Comparison of ENCODE assay signal across 21 cellular contexts in the genomic region with DNA sequence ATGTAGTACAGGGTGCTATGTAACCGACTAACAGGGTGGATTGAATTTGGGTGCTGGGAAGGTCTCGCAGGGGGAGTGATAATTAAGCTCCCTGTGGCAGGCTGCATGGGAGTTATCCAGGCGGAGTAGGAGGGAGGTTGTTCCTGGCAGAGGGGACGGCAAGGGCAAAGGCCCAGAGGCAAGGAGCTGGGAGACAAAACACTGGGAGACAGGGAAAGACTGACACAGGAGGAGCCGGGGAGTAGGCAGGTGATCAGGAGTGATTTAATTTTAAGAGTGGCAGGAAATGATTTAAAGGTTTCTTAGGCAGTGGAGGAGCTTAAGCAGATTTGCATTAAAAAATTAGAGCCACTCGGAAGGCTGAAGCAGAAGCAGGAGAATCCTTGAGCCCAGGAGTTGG. TPM values are rescaled to one million over a fixed set of nuclear protein-coding genes. Genes with fewer than 3 reads are reported as not detected.
A peak's percentile ranks its signal among the peaks of the same experiment; 100 is the strongest.
DNase-seq lines count a peak whose midpoint lies in the region; FAIRE-seq and TF ChIP-seq lines count a peak whose summit lies in the region.
"Had no signal": no experiment of that assay in that cellular context is flagged by ENCODE, and none has a peak within 500 bp of the region (broad histone marks: within the 10 kb centered on the region; RNA-seq: fewer than 3 reads in every experiment).

No MANE protein-coding gene starts in this region.

- no peak overlapping the region for H3K9ac ChIP-seq in endodermal cell (ENCODE audit: extremely low read depth, low read length, poor library complexity, severe bottlenecking)

- H3K36me3 Mint-ChIP-seq in endodermal cell (ENCODE audit: low read depth) (no peaks in the 10 kb centered on the region), nephron (ENCODE audit: low read depth) (no peaks in the 10 kb centered on the region)

- peaks cover 11% of the 10 kb centered on the region for H3K9me3 ChIP-seq in endodermal cell (ENCODE audit: control insufficient read depth, low read length)
- H3K9me3 ChIP-seq: suprapubic skin had no signal

- H3K4me3 ChIP-seq in endodermal cell (ENCODE audit: low read length): no peak overlapping the region
- H3K4me3 ChIP-seq: GM12878, suprapubic skin had no signal

- H3K9me3 Mint-ChIP-seq in endodermal cell (peaks cover 10% of the 10 kb centered on the region), nephron (peaks cover 6% of the 10 kb centered on the region)
- H3K9me3 Mint-ChIP-seq: neural crest cell had no signal

- H3K27ac Mint-ChIP-seq in endodermal cell: no peak overlapping the region
- no peak overlapping the region for H3K27ac Mint-ChIP-seq in nephron
- H3K27ac Mint-ChIP-seq: activated T-helper 1 cell treated with anti-CD3 and anti-CD28 coated beads, Interleukin-12 subunit alpha, Interleukin-12 subunit beta, Interleukin-2, Interleukin-4 antibody, amounts not matched to agents 30 ng/mL and 10 ng/mL and 1 ng/mL, durations not matched to agents 14 hours and 24 hours and 36 hours; progenitor cell of endocrine pancreas had no signal

- no peak for FAIRE-seq in RCC 7860 (lab: Jason Lieb, UNC)
- FAIRE-seq: GM12878 had no signal

- TF ChIP-seq CTCF in endodermal cell (conservative IDR thresholded peaks at IDR 0.05) (no peak), nephron (IDR thresholded peaks at IDR 0.05; ENCODE audit: unreplicated experiment in 3 of 3) (no peak), GM13976 (IDR thresholded peaks at IDR 0.05; ENCODE audit: borderline replicate concordance, control extremely low read depth, extremely low read depth, insufficient read depth, missing control alignments) (no peak)

- no peaks in the 10 kb centered on the region for H3K4me1 ChIP-seq in endodermal cell (ENCODE audit: control insufficient read depth, insufficient read depth, low read length)

- DNase-seq in D341Med (ENCODE audit: low spot score): peak; percentile 48
- peak; percentile 61 for DNase-seq in NCI-H82 treated with DMSO at 0.1 percent for 48 hours (lab: John Stamatoyannopoulos, UW; ENCODE audit: unreplicated experiment)
- no peak for DNase-seq in endodermal cell
- no peak for DNase-seq in RCC 7860 (ENCODE audit: low spot score)
- no peak for DNase-seq in NCI-H1105 treated with DMSO at 0.1 percent for 48 hours (lab: John Stamatoyannopoulos, UW)
- no peak for DNase-seq in GM13976 (ENCODE audit: low spot score)
- DNase-seq: DND-41, KG1, mesendoderm, NCI-H1694, NCI-H2171 treated with DMSO at 0.1 percent for 48 hours, T-helper 9 cell had no signal

- H3K36me3 ChIP-seq in endodermal cell (ENCODE audit: control insufficient read depth, insufficient read depth, low read length): no peaks in the 10 kb centered on the region
- H3K36me3 ChIP-seq: suprapubic skin had no signal

- H3K4me1 Mint-ChIP-seq in endodermal cell (peaks cover 6% of the 10 kb centered on the region), nephron (peaks cover 10% of the 10 kb centered on the region)

- H3K27ac ChIP-seq in endodermal cell (ENCODE audit: low read depth, low read length): no peak overlapping the region
- H3K27ac ChIP-seq: coronary artery, suprapubic skin had no signal

- in situ Hi-C loops in GM13976 (cut with MboI; ENCODE audit: low sequenced_read_pairs, unreplicated experiment): loop anchor here (10.0 kb wide), 1 partner anchor 496 kb away; no protein-coding TSS in a partner anchor

- whole genome bisulfite sequencing in endodermal cell (ENCODE audit: insufficient coverage in 1 of 2, insufficient read length in 1 of 2), 2 experiments: 82 to 84% methylated on average over 6 of the region's 6 CpGs

- peaks cover 82% of the 10 kb centered on the region for H3K27me3 Mint-ChIP-seq in endodermal cell (ENCODE audit: insufficient read depth)
- H3K27me3 Mint-ChIP-seq in nephron (ENCODE audit: low read depth): peaks cover 65% of the 10 kb centered on the region

- H3K4me3 Mint-ChIP-seq in endodermal cell (peak overlapping the region; percentile 53), nephron (peak overlapping the region; percentile 1 to 52 (median 20))
- H3K4me3 Mint-ChIP-seq: activated T-helper 1 cell treated with anti-CD3 and anti-CD28 coated beads, Interleukin-12 subunit alpha, Interleukin-12 subunit beta, Interleukin-2, Interleukin-4 antibody, amounts not matched to agents 30 ng/mL and 10 ng/mL and 1 ng/mL, durations not matched to agents 14 hours and 24 hours and 36 hours had no signal

- peaks cover 74% of the 10 kb centered on the region for H3K27me3 ChIP-seq in endodermal cell (ENCODE audit: control insufficient read depth, insufficient read depth, low read length, poor library complexity, severe bottlenecking)

RNA-seq across cellular contexts. Expression of gene LEP, which starts 40.7 kb away (rescaled TPM):
- total RNA-seq in endodermal cell: not detected
- polyA plus RNA-seq in endodermal cell (2013, experiment 1 of 2): not detected
- not detected for polyA plus RNA-seq in endodermal cell (2013, experiment 2 of 2)
- total RNA-seq: activated T-helper 1 cell treated with anti-CD3 and anti-CD28 coated beads, Interleukin-12 subunit alpha, Interleukin-12 subunit beta, Interleukin-2, Interleukin-4 antibody, amounts not matched to agents 30 ng/mL and 10 ng/mL and 1 ng/mL, durations not matched to agents 14 hours and 24 hours and 36 hours; glomerular endothelial cell; GM12878; HT-29; neural crest cell; progenitor cell of endocrine pancreas had no signal
- polyA plus RNA-seq: GM12878 had no signal

Comparison
In these comparisons a context has a peak if more than half of its experiments do, and no peak if none do; other contexts are left out.
1. DNase-seq: peak in D341Med (single experiment) and NCI-H82 treated with DMSO at 0.1 percent for 48 hours (single experiment); none in endodermal cell (single experiment), RCC 7860 (single experiment), NCI-H1105 treated with DMSO at 0.1 percent for 48 hours (single experiment) and GM13976 (single experiment).